Comparison of ENCODE assay signal across 9 cellular contexts in genomic region chr17:57834146-57834741, GRCh38. TPM values are rescaled to one million over a fixed set of nuclear protein-coding genes. Genes with fewer than 3 reads are reported as not detected.
DNase-seq lines count a peak whose midpoint lies in the region; ATAC-seq and TF ChIP-seq lines count a peak whose summit lies in the region.
"Had no signal": no experiment of that assay in that cellular context is flagged by ENCODE, and none has a peak within 500 bp of the region (broad histone marks: within the 10 kb centered on the region; RNA-seq: fewer than 3 reads in every experiment).

No MANE protein-coding gene starts in this region.

- no peak overlapping the region for H4K91ac ChIP-seq in neuronal stem cell (ENCODE audit: low read depth, low read length, poor library complexity)

- no peak overlapping the region for H3K9ac ChIP-seq in neuronal stem cell (ENCODE audit: low read depth, low read length, poor library complexity)

- H3K79me1 ChIP-seq in neuronal stem cell (ENCODE audit: low read depth, low read length): no peaks in the 10 kb centered on the region

- H3K4me3 Mint-ChIP-seq in activated naive CD4-positive, alpha-beta T cell treated with anti-CD3 and anti-CD28 coated beads for 36 hours: no peak overlapping the region

- H3K9me3 ChIP-seq in thoracic aorta (no peaks in the 10 kb centered on the region), neuronal stem cell (replicated peaks in 1 of 2; ENCODE audit: control insufficient read depth in 2 of 2, insufficient read depth in 1 of 2, low read depth in 1 of 2, low read length in 2 of 2) (no peaks in the 10 kb centered on the region)

- H3K23ac ChIP-seq in neuronal stem cell (ENCODE audit: low read depth, low read length, poor library complexity): no peak overlapping the region

- H3K18ac ChIP-seq in neuronal stem cell (ENCODE audit: low read length): no peak overlapping the region

- no peak overlapping the region for H3K27ac Mint-ChIP-seq in activated naive CD4-positive, alpha-beta T cell treated with anti-CD3 and anti-CD28 coated beads for 36 hours

- H2BK15ac ChIP-seq in neuronal stem cell (ENCODE audit: low read length): no peak overlapping the region

- H3K4me1 Mint-ChIP-seq in activated naive CD4-positive, alpha-beta T cell treated with anti-CD3 and anti-CD28 coated beads for 36 hours (ENCODE audit: low read depth): peaks cover 4% of the 10 kb centered on the region

- peak in 1 of 2 donors; percentile 80 for ATAC-seq in left cardiac atrium
- peak; percentile 76 for ATAC-seq in thoracic aorta (ENCODE audit: insufficient number of reproducible peaks, low FRiP score, low read depth)
- no peak for ATAC-seq in GM21723 (IDR thresholded peaks at IDR 0.05; ENCODE audit: unreplicated experiment)

- H3K4ac ChIP-seq in neuronal stem cell (ENCODE audit: low read length): no peak overlapping the region

- H3K36me3 Mint-ChIP-seq in activated naive CD4-positive, alpha-beta T cell treated with anti-CD3 and anti-CD28 coated beads for 36 hours (ENCODE audit: low read depth): peaks cover 8% of the 10 kb centered on the region

- H3K14ac ChIP-seq in neuronal stem cell (ENCODE audit: low read length): no peak overlapping the region

- H3K4me3 ChIP-seq in thoracic aorta: peak overlapping the region; percentile 42
- no peak overlapping the region for H3K4me3 ChIP-seq in neuronal stem cell (ENCODE audit: low read length in 2 of 2)

- intact Hi-C loops in activated naive CD4-positive, alpha-beta T cell treated with anti-CD3 and anti-CD28 coated beads for 36 hours (cut with micrococcal nuclease): no loop called here
- intact Hi-C loops in left cardiac atrium (cut with DNase I): no loop called here

- no peak overlapping the region for H4K8ac ChIP-seq in neuronal stem cell (ENCODE audit: low read depth, low read length)

- H3K9me3 Mint-ChIP-seq in activated naive CD4-positive, alpha-beta T cell treated with anti-CD3 and anti-CD28 coated beads for 36 hours: no peaks in the 10 kb centered on the region

- no peak overlapping the region for H2BK5ac ChIP-seq in neuronal stem cell (ENCODE audit: low read length)

- H2AFZ ChIP-seq in neuronal stem cell (ENCODE audit: low read length): no peak overlapping the region

- H3K36me3 ChIP-seq in thoracic aorta (peaks cover 6% of the 10 kb centered on the region), neuronal stem cell (replicated peaks in 1 of 2; ENCODE audit: control insufficient read depth in 2 of 2, insufficient read depth in 2 of 2, low read length in 2 of 2) (peaks cover 4 to 24% of the 10 kb centered on the region in 2 donors)

- CTCF ChIA-PET in activated naive CD4-positive, alpha-beta T cell treated with anti-CD3 and anti-CD28 coated beads for 36 hours (lab: Charles Lee): interaction anchor here (0.6 to 3.9 kb wide), 31 partner anchors 10 to 738 kb away, joined by 3 to 28 read pairs (median 4); partner anchors contain the start of gene MRPS23

- H3K4me1 ChIP-seq in thoracic aorta (ENCODE audit: control insufficient read depth in 1 of 2, low read depth in 2 of 2) (peaks cover 17 to 33% of the 10 kb centered on the region in 2 donors), neuronal stem cell (ENCODE audit: control insufficient read depth in 2 of 2, insufficient read depth in 1 of 2, low read depth in 1 of 2, low read length in 2 of 2) (peaks cover 9 to 13% of the 10 kb centered on the region in 2 donors)

- H3K27me3 ChIP-seq in thoracic aorta (replicated peaks; ENCODE audit: insufficient read depth): no peaks in the 10 kb centered on the region
- H3K27me3 ChIP-seq in neuronal stem cell (ENCODE audit: control insufficient read depth in 3 of 3, insufficient read depth in 3 of 3, low read depth in 1 of 3, low read length in 3 of 3): no peaks in the 10 kb centered on the region

- DNase-seq in activated naive CD4-positive, alpha-beta T cell treated with anti-CD3 and anti-CD28 coated beads for 36 hours: peak; percentile 36
- DNase-seq in activated naive CD4-positive, alpha-beta T cell treated with Interleukin-2 at 50 U/mL for 16 hours: no peak
- peak; percentile 34 for DNase-seq in T1000 (lab: John Stamatoyannopoulos, UW)
- DNase-seq in left cardiac atrium: peak; percentile 68
- peak; percentile 93 for DNase-seq in thoracic aorta (ENCODE audit: low spot score)
- no peak for DNase-seq in neuronal stem cell (ENCODE audit: low spot score)
- DNase-seq in NCI-H774 (lab: John Stamatoyannopoulos, UW): no peak
- DNase-seq: activated CD4-positive, CD25-positive, alpha-beta regulatory T cell treated with anti-CD3 and anti-CD28 coated beads, Interleukin-2, amount 50 U/mL, for 72 hours had no signal

- WGBS in neuronal stem cell (ENCODE audit: extremely low coverage in 2 of 2, insufficient read length in 2 of 2, insufficient replicate concordance in 1 of 2), 2 donors: no CpG with 5 or more reads among the region's 13 CpGs

- no peak overlapping the region for H2AK5ac ChIP-seq in neuronal stem cell (ENCODE audit: low read depth, low read length)

- TF ChIP-seq CTCF in thoracic aorta (IDR thresholded peaks at IDR 0.05): no peak

- no peak overlapping the region for H3K4me2 ChIP-seq in neuronal stem cell (ENCODE audit: insufficient read depth, low read length, poor library complexity, severe bottlenecking)

- peak overlapping the region; percentile 86 to 91 for H3K27ac ChIP-seq in thoracic aorta
- no peak overlapping the region for H3K27ac ChIP-seq in neuronal stem cell (replicated peaks; ENCODE audit: low read length)

- H2BK120ac ChIP-seq in neuronal stem cell (ENCODE audit: low read depth, low read length): no peak overlapping the region

- H2BK12ac ChIP-seq in neuronal stem cell (ENCODE audit: low read length): no peak overlapping the region

- H3K27me3 Mint-ChIP-seq in activated naive CD4-positive, alpha-beta T cell treated with anti-CD3 and anti-CD28 coated beads for 36 hours (ENCODE audit: low read depth): no peaks in the 10 kb centered on the region

RNA-seq across cellular contexts. Expression of gene MRPS23, which starts 15.6 kb away (rescaled TPM):
- total RNA-seq in activated naive CD4-positive, alpha-beta T cell treated with anti-CD3 and anti-CD28 coated beads for 36 hours: 10 to 100 TPM; 57.5 to 59.1 TPM
- total RNA-seq in left cardiac atrium (10 to 100 TPM; 45.2 to 55.8 TPM), thoracic aorta (10 to 100 TPM; 16.2 to 16.6 TPM)
- polyA plus RNA-seq in neuronal stem cell (2013, experiment 1 of 2): 21.6 TPM
- polyA plus RNA-seq in neuronal stem cell (2013, experiment 2 of 2): 19.9 TPM

Comparison
In these comparisons a context has a peak if more than half of its experiments do, and no peak if none do; other contexts are left out.
1. DNase-seq: peak in activated naive CD4-positive, alpha-beta T cell treated with anti-CD3 and anti-CD28 coated beads for 36 hours (single experiment), T1000 (single experiment), left cardiac atrium (single experiment) and thoracic aorta (single experiment); none in activated naive CD4-positive, alpha-beta T cell treated with Interleukin-2 at 50 U/mL for 16 hours (single experiment), neuronal stem cell (single experiment) and NCI-H774 (single experiment).